ENCODE assay signal across 1 cellular context in genomic region chr3:51887620-51888019, GRCh38.
TF ChIP-seq lines count a peak whose summit lies in the region.

No MANE protein-coding gene starts in this region.

TF ChIP-seq in HCT116, 20 proteins besides CTCF, POLR2A, EP300 and RAD21 (continued from another document):
- TF ChIP-seq EZH2phosphoT487 (IDR thresholded peaks at IDR 0.05; ENCODE audit: borderline replicate concordance) = no peak
- peak; percentile 23; the same call in 1 of the 2 replicates for TF ChIP-seq JUND (IDR thresholded peaks at IDR 0.05)
- no peak for TF ChIP-seq ZNF274 (IDR thresholded peaks at IDR 0.05; ENCODE audit: low read depth, low read length)
- TF ChIP-seq CEBPB (IDR thresholded peaks at IDR 0.05; ENCODE audit: low read depth) = peak; percentile 94
- no peak for TF ChIP-seq EZH2 (IDR thresholded peaks at IDR 0.05)
- TF ChIP-seq FOSL1 (IDR thresholded peaks at IDR 0.05; ENCODE audit: low read depth) = peak; percentile 56
- no peak for TF ChIP-seq POLR2AphosphoS5 (IDR thresholded peaks at IDR 0.05; ENCODE audit: low read depth, low read length)
